In the genomic region with DNA sequence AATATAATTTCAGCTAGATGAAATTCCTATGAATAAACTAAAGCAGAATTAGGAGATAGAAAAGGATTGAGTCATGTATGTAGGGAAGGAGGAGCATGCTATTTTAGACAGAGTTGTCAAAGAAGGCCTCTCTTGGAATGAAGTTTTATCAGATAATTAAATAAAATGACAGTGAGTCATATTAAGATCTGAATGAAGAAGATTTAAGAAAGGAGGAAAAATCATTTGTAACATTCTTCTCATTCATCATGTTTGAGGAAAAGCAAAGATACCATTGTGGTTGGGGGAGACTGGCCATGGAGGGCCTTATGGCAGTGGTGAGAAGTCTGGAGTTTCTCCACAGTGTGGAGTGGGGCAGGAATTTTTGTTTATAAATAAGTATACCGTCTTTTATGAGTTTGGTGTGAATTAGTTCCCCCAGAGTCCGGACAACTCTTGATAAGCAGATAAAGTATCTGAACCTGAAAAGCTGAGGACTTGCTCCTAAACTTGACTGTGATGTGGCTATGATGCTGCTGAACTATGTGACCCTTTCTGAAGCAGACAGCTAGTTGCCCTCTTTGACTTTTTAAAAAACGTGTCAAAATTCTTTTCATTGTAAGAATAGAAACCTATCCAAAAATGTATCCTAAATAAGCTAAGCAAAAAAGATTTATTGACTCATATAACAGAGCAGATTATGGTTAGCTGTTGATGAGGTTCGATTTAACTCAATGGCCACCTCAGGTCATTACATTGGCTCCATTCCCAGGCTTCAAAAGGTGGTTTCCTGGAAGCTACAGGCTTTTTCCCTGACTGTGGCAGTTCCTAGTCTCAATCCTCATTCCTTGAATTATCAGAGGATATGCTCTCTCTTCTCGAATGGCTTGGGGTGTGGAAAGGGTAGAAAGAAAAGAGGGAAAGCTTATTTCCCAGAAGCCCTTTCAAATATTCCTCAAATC, we compare ENCODE assay signal across 1 cellular context.
TF ChIP-seq lines count a peak whose summit lies in the region.

No MANE protein-coding gene starts in this region.

TF ChIP-seq in HepG2, 621 proteins besides CTCF, POLR2A, EP300 and RAD21 (continued from another document):
- TF ChIP-seq, protein P1, sequence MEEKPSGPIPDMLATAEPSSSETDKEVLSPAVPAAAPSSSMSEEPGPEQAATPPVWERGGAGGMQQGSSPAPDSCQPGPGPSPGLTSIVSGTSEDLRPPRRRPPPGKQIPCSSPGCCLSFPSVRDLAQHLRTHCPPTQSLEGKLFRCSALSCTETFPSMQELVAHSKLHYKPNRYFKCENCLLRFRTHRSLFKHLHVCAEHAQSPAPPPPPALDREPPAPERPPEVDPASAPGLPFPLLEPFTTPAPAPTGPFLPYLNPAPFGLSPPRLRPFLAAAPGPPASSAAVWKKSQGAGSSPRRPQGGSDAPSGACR (CRISPR knock-in tag; IDR thresholded peaks at IDR 0.05), result no peak
- TF ChIP-seq SP4 (CRISPR knock-in tag; IDR thresholded peaks at IDR 0.05) (no peak), CBFB (CRISPR knock-in tag; IDR thresholded peaks at IDR 0.05) (no peak), GZF1 (CRISPR knock-in tag; IDR thresholded peaks at IDR 0.05) (no peak), RFXAP (CRISPR knock-in tag; IDR thresholded peaks at IDR 0.05; ENCODE audit: borderline replicate concordance) (no peak), HDAC2 (CRISPR knock-in tag; IDR thresholded peaks at IDR 0.05) (no peak), DNMT3B (CRISPR knock-in tag; conservative IDR thresholded peaks at IDR 0.05) (no peak)
- TF ChIP-seq, protein P2, sequence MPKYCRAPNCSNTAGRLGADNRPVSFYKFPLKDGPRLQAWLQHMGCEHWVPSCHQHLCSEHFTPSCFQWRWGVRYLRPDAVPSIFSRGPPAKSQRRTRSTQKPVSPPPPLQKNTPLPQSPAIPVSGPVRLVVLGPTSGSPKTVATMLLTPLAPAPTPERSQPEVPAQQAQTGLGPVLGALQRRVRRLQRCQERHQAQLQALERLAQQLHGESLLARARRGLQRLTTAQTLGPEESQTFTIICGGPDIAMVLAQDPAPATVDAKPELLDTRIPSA (CRISPR knock-in tag; IDR thresholded peaks at IDR 0.05; ENCODE audit: borderline replicate concordance), result no peak
- TF ChIP-seq, protein P3, sequence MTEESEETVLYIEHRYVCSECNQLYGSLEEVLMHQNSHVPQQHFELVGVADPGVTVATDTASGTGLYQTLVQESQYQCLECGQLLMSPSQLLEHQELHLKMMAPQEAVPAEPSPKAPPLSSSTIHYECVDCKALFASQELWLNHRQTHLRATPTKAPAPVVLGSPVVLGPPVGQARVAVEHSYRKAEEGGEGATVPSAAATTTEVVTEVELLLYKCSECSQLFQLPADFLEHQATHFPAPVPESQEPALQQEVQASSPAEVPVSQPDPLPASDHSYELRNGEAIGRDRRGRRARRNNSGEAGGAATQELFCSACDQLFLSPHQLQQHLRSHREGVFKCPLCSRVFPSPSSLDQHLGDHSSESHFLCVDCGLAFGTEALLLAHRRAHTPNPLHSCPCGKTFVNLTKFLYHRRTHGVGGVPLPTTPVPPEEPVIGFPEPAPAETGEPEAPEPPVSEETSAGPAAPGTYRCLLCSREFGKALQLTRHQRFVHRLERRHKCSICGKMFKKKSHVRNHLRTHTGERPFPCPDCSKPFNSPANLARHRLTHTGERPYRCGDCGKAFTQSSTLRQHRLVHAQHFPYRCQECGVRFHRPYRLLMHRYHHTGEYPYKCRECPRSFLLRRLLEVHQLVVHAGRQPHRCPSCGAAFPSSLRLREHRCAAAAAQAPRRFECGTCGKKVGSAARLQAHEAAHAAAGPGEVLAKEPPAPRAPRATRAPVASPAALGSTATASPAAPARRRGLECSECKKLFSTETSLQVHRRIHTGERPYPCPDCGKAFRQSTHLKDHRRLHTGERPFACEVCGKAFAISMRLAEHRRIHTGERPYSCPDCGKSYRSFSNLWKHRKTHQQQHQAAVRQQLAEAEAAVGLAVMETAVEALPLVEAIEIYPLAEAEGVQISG (CRISPR knock-in tag; IDR thresholded peaks at IDR 0.05), result no peak
